ENCODE assay signal across 10 cellular contexts in genomic region chr9:6079386-6079785, GRCh38.
DNase-seq lines count a peak whose midpoint lies in the region; ATAC-seq, FAIRE-seq and TF ChIP-seq lines count a peak whose summit lies in the region.
"Had no signal": no experiment of that assay in that cellular context is flagged by ENCODE, and none has a peak within 500 bp of the region (broad histone marks: within the 10 kb centered on the region; RNA-seq: fewer than 3 reads in every experiment).

No MANE protein-coding gene starts in this region.

- H3K9me3 ChIP-seq in CD4-positive, alpha-beta T cell (ENCODE audit: control insufficient read depth, low read length): no peaks in the 10 kb centered on the region
- no peaks in the 10 kb centered on the region for H3K9me3 ChIP-seq in neural cell (ENCODE audit: low read length)
- H3K9me3 ChIP-seq: body of pancreas, MG63 had no signal

- ATAC-seq in CD4-positive, alpha-beta T cell (ENCODE audit: poor library complexity): no peak
- ATAC-seq in GM18907 (IDR thresholded peaks at IDR 0.05; ENCODE audit: unreplicated experiment): no peak
- no peak for ATAC-seq in GM18867 (IDR thresholded peaks at IDR 0.05; ENCODE audit: unreplicated experiment)

- no peak overlapping the region for H3K4me3 ChIP-seq in KMS-11 (IDR thresholded peaks at IDR 0.05; ENCODE audit: insufficient read depth, low read depth, low read length)
- H3K4me3 ChIP-seq in bronchial epithelial cell (ENCODE audit: low read depth, low read length): no peak overlapping the region
- peak overlapping the region; percentile 58 for H3K4me3 ChIP-seq in neural cell (ENCODE audit: low read length)

- TF ChIP-seq EP300 in neural cell (conservative IDR thresholded peaks at IDR 0.05; ENCODE audit: poor library complexity, severe bottlenecking): no peak

- CTCF ChIA-PET in CD4-positive, alpha-beta T cell (lab: Charles Lee): no interaction called here

- no peaks in the 10 kb centered on the region for H3K9me3 Mint-ChIP-seq in CD4-positive, alpha-beta T cell

- intact Hi-C loops in CD4-positive, alpha-beta T cell (cut with DNase I, micrococcal nuclease): loop anchor here in 1 of 2 experiments (10.0 kb wide), 1 partner anchor 335 kb away; the partner anchor contains the start of gene UHRF2

- H3K4me1 ChIP-seq in KMS-11 (ENCODE audit: low read depth, poor library complexity, severe bottlenecking): peaks cover 18% of the 10 kb centered on the region

- no peaks in the 10 kb centered on the region for H3K79me2 ChIP-seq in KMS-11 (ENCODE audit: insufficient read depth, low read depth)
- no peaks in the 10 kb centered on the region for H3K79me2 ChIP-seq in neural cell (replicated peaks; ENCODE audit: insufficient read depth, low read length)

- H3K4me2 ChIP-seq in KMS-11 (peak overlapping the region; percentile 53), neural cell (ENCODE audit: low read length) (no peak overlapping the region)

- H2AFZ ChIP-seq in KMS-11 (ENCODE audit: low read depth) (peak overlapping the region; percentile 85; the same call in 1 of the 2 replicates), neural cell (ENCODE audit: low read depth, low read length) (no peak overlapping the region)

- no peaks in the 10 kb centered on the region for H3K36me3 ChIP-seq in KMS-11 (ENCODE audit: insufficient read depth)
- no peaks in the 10 kb centered on the region for H3K36me3 ChIP-seq in bronchial epithelial cell (ENCODE audit: control insufficient read depth, insufficient read depth, low read length)
- no peaks in the 10 kb centered on the region for H3K36me3 ChIP-seq in neural cell (ENCODE audit: insufficient read depth, low read length)
- H3K36me3 ChIP-seq: MG63 had no signal

- H3K27ac Mint-ChIP-seq in CD4-positive, alpha-beta T cell: no peak overlapping the region

- H3K4me3 Mint-ChIP-seq in CD4-positive, alpha-beta T cell: peak overlapping the region; percentile 97

- TF ChIP-seq CTCF in CD4-positive, alpha-beta T cell (IDR thresholded peaks at IDR 0.05): no peak
- TF ChIP-seq CTCF in KMS-11 (conservative IDR thresholded peaks at IDR 0.05; ENCODE audit: low read depth, low read length): no peak
- TF ChIP-seq CTCF in bronchial epithelial cell (IDR thresholded peaks at IDR 0.05; ENCODE audit: insufficient read depth, low read length, severe bottlenecking): no peak
- no peak for TF ChIP-seq CTCF in neural cell (IDR thresholded peaks at IDR 0.05; ENCODE audit: poor library complexity, severe bottlenecking)

- H3K27ac ChIP-seq in CD4-positive, alpha-beta T cell (ENCODE audit: low read depth, low read length): no peak overlapping the region
- no peak overlapping the region for H3K27ac ChIP-seq in KMS-11
- no peak overlapping the region for H3K27ac ChIP-seq in neural cell (ENCODE audit: low read length)

- 0 out of 2 replicates have a peak overlapping the region, but pooled peaks have one; percentile 29 for H3K9ac ChIP-seq in KMS-11
- no peak overlapping the region for H3K9ac ChIP-seq in neural cell (ENCODE audit: low read length)

- no peaks in the 10 kb centered on the region for H3F3A ChIP-seq in neural cell (ENCODE audit: insufficient read depth, low read length, poor library complexity, severe bottlenecking)

- peaks cover 15% of the 10 kb centered on the region for H3K4me1 Mint-ChIP-seq in CD4-positive, alpha-beta T cell (ENCODE audit: low read depth)

- no peaks in the 10 kb centered on the region for H3K27me3 Mint-ChIP-seq in CD4-positive, alpha-beta T cell

- no peaks in the 10 kb centered on the region for H3K27me3 ChIP-seq in CD4-positive, alpha-beta T cell (ENCODE audit: control insufficient read depth, insufficient read depth, low read length)
- no peaks in the 10 kb centered on the region for H3K27me3 ChIP-seq in KMS-11 (ENCODE audit: insufficient read depth, low read depth)
- no peaks in the 10 kb centered on the region for H3K27me3 ChIP-seq in bronchial epithelial cell (ENCODE audit: control insufficient read depth, insufficient read depth, low read length)
- no peaks in the 10 kb centered on the region for H3K27me3 ChIP-seq in neural cell (ENCODE audit: insufficient read depth, low read depth, low read length)
- H3K27me3 ChIP-seq: body of pancreas, MG63 had no signal

- peak; percentile 91 for FAIRE-seq in bronchial epithelial cell (lab: Jason Lieb, UNC)

- H3K9me2 ChIP-seq in neural cell (ENCODE audit: insufficient read depth, low read length): no peaks in the 10 kb centered on the region

- H3K36me3 Mint-ChIP-seq in CD4-positive, alpha-beta T cell (ENCODE audit: low read depth): no peaks in the 10 kb centered on the region

- no peak for DNase-seq in CD4-positive, alpha-beta T cell
- no peak for DNase-seq in bronchial epithelial cell (ENCODE audit: low read depth)
- DNase-seq in NCI-H510A (lab: John Stamatoyannopoulos, UW): no peak
- no peak for DNase-seq in cortex of kidney (lab: John Stamatoyannopoulos, UW)
- DNase-seq: body of pancreas had no signal

- TF ChIP-seq RAD21 in neural cell (conservative IDR thresholded peaks at IDR 0.05): no peak

- H4K20me1 ChIP-seq in KMS-11 (ENCODE audit: insufficient read depth) (no peaks in the 10 kb centered on the region), neural cell (ENCODE audit: insufficient read depth) (no peaks in the 10 kb centered on the region)

- POLR2A ChIA-PET in CD4-positive, alpha-beta T cell (lab: Charles Lee): interaction anchor here (1.3 kb wide), 1 partner anchor 678 kb away, joined by 3 read pairs; the partner anchor contains the start of gene KDM4C

TF ChIP-seq in neural cell, 6 proteins besides CTCF, POLR2A, EP300 and RAD21:
- no peak for TF ChIP-seq TAF1 (IDR thresholded peaks at IDR 0.05; ENCODE audit: low read depth)
- TF ChIP-seq REST (IDR thresholded peaks at IDR 0.05; ENCODE audit: borderline replicate concordance): no peak
- TF ChIP-seq POLR2AphosphoS5 (IDR thresholded peaks at IDR 0.05): no peak
- TF ChIP-seq SMC3 (conservative IDR thresholded peaks at IDR 0.05; ENCODE audit: poor library complexity): no peak
- TF ChIP-seq EZH2 (IDR thresholded peaks at IDR 0.05; ENCODE audit: borderline replicate concordance, insufficient read depth, low read length, poor library complexity, severe bottlenecking): no peak
- TF ChIP-seq MXI1 (conservative IDR thresholded peaks at IDR 0.05; ENCODE audit: poor library complexity, severe bottlenecking): no peak
